14 cellular contexts compared by ENCODE assay signal in genomic region chr1:5424802-5425201, GRCh38.
A peak's percentile ranks its signal among the peaks of the same experiment; 100 is the strongest.
DNase-seq lines count a peak whose midpoint lies in the region; TF ChIP-seq lines count a peak whose summit lies in the region.
"Had no signal": no experiment of that assay in that cellular context is flagged by ENCODE, and none has a peak within 500 bp of the region (broad histone marks: within the 10 kb centered on the region; RNA-seq: fewer than 3 reads in every experiment).

No MANE protein-coding gene starts in this region.

- H3K4me3 Mint-ChIP-seq in brain: peak overlapping the region; percentile 6 to 71 (median 52)
- H3K4me3 Mint-ChIP-seq: activated CD8-positive, alpha-beta T cell treated with anti-CD3 and anti-CD28 coated beads for 36 hours had no signal

- no peak overlapping the region for H3K4me3 ChIP-seq in mesodermal cell (ENCODE audit: extremely low read depth, insufficient read depth, low read length, poor library complexity, severe bottlenecking)
- H3K4me3 ChIP-seq in left ventricle myocardium inferior: no peak overlapping the region
- no peak overlapping the region for H3K4me3 ChIP-seq in uterus
- H3K4me3 ChIP-seq: gastroesophageal sphincter, suprapubic skin had no signal

- no peaks in the 10 kb centered on the region for H3K36me3 Mint-ChIP-seq in brain

- peak overlapping the region in 3 of 5 experiments; percentile 33 to 82 (median 51) for H3K27ac Mint-ChIP-seq in brain
- H3K27ac Mint-ChIP-seq: activated CD8-positive, alpha-beta T cell treated with anti-CD3 and anti-CD28 coated beads for 36 hours had no signal

- peaks cover 96% of the 10 kb centered on the region for H3K27me3 ChIP-seq in left ventricle myocardium inferior (ENCODE audit: low read depth)
- H3K27me3 ChIP-seq in uterus: peaks cover 0 to 4% of the 10 kb centered on the region in 2 donors

- DNase-seq in ELF-1 (ENCODE audit: low read depth, low spot score): peak; percentile 40
- peak; percentile 64 for DNase-seq in NCI-H1105 treated with DMSO at 0.1 percent for 48 hours (lab: John Stamatoyannopoulos, UW)
- DNase-seq in left ventricle myocardium inferior: no peak
- DNase-seq in NCI-H1092 (lab: John Stamatoyannopoulos, UW): no peak
- DNase-seq in SW480 (ENCODE audit: low spot score): no peak
- DNase-seq in uterus: no peak
- DNase-seq: activated CD8-positive, alpha-beta T cell treated with anti-CD3 and anti-CD28 coated beads for 36 hours; stimulated activated CD4-positive, alpha-beta T cell treated with anti-CD3 and anti-CD28 coated beads, Interleukin-2, amount 100 ng/mL, for 48 hours; stimulated activated CD8-positive, alpha-beta memory T cell treated with anti-CD3 and anti-CD28 coated beads, Interleukin-4, amount 100 ng/mL, for 48 hours had no signal

- H3K4me1 Mint-ChIP-seq in brain: peaks cover 80% of the 10 kb centered on the region

- H3K36me3 ChIP-seq in mesodermal cell (ENCODE audit: control insufficient read depth, insufficient read depth, low read length): no peaks in the 10 kb centered on the region
- no peaks in the 10 kb centered on the region for H3K36me3 ChIP-seq in left ventricle myocardium inferior
- no peaks in the 10 kb centered on the region for H3K36me3 ChIP-seq in uterus
- H3K36me3 ChIP-seq: gastroesophageal sphincter, neutrophil, suprapubic skin had no signal

- TF ChIP-seq CTCF in brain (conservative IDR thresholded peaks at IDR 0.05): no peak
- TF ChIP-seq CTCF in left ventricle myocardium inferior (IDR thresholded peaks at IDR 0.05; ENCODE audit: borderline replicate concordance): no peak
- no peak for TF ChIP-seq CTCF in uterus (IDR thresholded peaks at IDR 0.05)

- H3K27ac ChIP-seq in mesodermal cell (ENCODE audit: low read depth, low read length, severe bottlenecking) (peak overlapping the region; percentile 16), left ventricle myocardium inferior (replicated peaks) (no peak overlapping the region), uterus (no peak overlapping the region)
- H3K27ac ChIP-seq: gastroesophageal sphincter, neutrophil, suprapubic skin had no signal

- no peak for TF ChIP-seq POLR2A in uterus (IDR thresholded peaks at IDR 0.05)

- H3K4me1 ChIP-seq in mesodermal cell (ENCODE audit: control insufficient read depth, insufficient read depth, low read length, poor library complexity, severe bottlenecking) (peaks cover 14% of the 10 kb centered on the region), left ventricle myocardium inferior (no peaks in the 10 kb centered on the region), uterus (no peaks in the 10 kb centered on the region)
- H3K4me1 ChIP-seq: gastroesophageal sphincter had no signal

- 11 to 17% methylated on average over 2 to 6 of the region's 9 CpGs for WGBS in mesodermal cell (ENCODE audit: insufficient coverage in 2 of 2), 2 experiments

- peaks cover 6% of the 10 kb centered on the region for H3K27me3 Mint-ChIP-seq in brain

- H3K9me3 Mint-ChIP-seq in brain: peaks cover 0 to 2% (median 0%) of the 10 kb centered on the region in 5 experiments
- H3K9me3 Mint-ChIP-seq: activated CD8-positive, alpha-beta T cell treated with anti-CD3 and anti-CD28 coated beads for 36 hours had no signal

- H3K9me3 ChIP-seq in mesodermal cell (ENCODE audit: control insufficient read depth, low read length): no peaks in the 10 kb centered on the region
- no peaks in the 10 kb centered on the region for H3K9me3 ChIP-seq in left ventricle myocardium inferior (replicated peaks)
- no peaks in the 10 kb centered on the region for H3K9me3 ChIP-seq in uterus
- H3K9me3 ChIP-seq: gastroesophageal sphincter, neutrophil, suprapubic skin had no signal

- intact Hi-C loops in left ventricle myocardium inferior (cut with micrococcal nuclease) (no loop called here), uterus (cut with DNase I; ENCODE audit: low total_unique reads) (no loop called here)

Comparison
In these comparisons a context has a peak if more than half of its experiments do, and no peak if none do; other contexts are left out.
1. DNase-seq: peak in ELF-1 (single experiment) and NCI-H1105 treated with DMSO at 0.1 percent for 48 hours (single experiment); none in left ventricle myocardium inferior (single experiment), NCI-H1092 (single experiment), SW480 (single experiment) and uterus (0 of 2).